In genomic region chr11:78564889-78565467, GRCh38 we compare ENCODE assay signal across 13 cellular contexts. TPM values are rescaled to one million over a fixed set of nuclear protein-coding genes. Genes with fewer than 3 reads are reported as not detected.
DNase-seq lines count a peak whose midpoint lies in the region; TF ChIP-seq lines count a peak whose summit lies in the region.
"Had no signal": no experiment of that assay in that cellular context is flagged by ENCODE, and none has a peak within 500 bp of the region (broad histone marks: within the 10 kb centered on the region; RNA-seq: fewer than 3 reads in every experiment).

No MANE protein-coding gene starts in this region.

- H3K9me2 ChIP-seq in OCI-LY7 (ENCODE audit: insufficient read depth, low read length): no peaks in the 10 kb centered on the region

- no peak for TF ChIP-seq POLR2A in lower leg skin (IDR thresholded peaks at IDR 0.05)

- CTCF ChIA-PET in activated CD4-positive, alpha-beta T cell treated with anti-CD3 and anti-CD28 coated beads, Interleukin-2, amount 10 ng/mL, durations not matched to agents 7 days and 5 days (lab: Charles Lee): interaction anchor here (0.6 to 3.5 kb wide), 45 partner anchors 8 to 1095 kb away, joined by 3 to 23 read pairs (median 4); partner anchors contain the start of genes ALG8, GAB2, INTS4 and KCTD21
- CTCF ChIA-PET in OCI-LY7 (lab: Charles Lee; ENCODE audit: unreplicated experiment): interaction anchor here (0.9 to 1.3 kb wide), 6 partner anchors 9 to 470 kb away, joined by 3 to 6 read pairs (median 3); partner anchors contain the start of gene NARS2

- 42 to 53% methylated on average over 1 of the region's 1 CpG for WGBS in lower leg skin, 2 donors

- POLR2A ChIA-PET in activated CD4-positive, alpha-beta T cell treated with anti-CD3 and anti-CD28 coated beads, Interleukin-2, amount 10 ng/mL, durations not matched to agents 7 days and 5 days (lab: Charles Lee): interaction anchor here (0.6 to 0.9 kb wide), 2 partner anchors 140 to 338 kb away, joined by 3 to 4 read pairs; no protein-coding TSS in a partner anchor
- POLR2A ChIA-PET in OCI-LY7 (lab: Charles Lee): interaction anchor here (0.9 to 1.7 kb wide), 4 partner anchors 9 to 32 kb away, joined by 3 to 10 read pairs (median 4); partner anchors contain the start of gene NARS2

- no peak overlapping the region for H2AFZ ChIP-seq in OCI-LY7 (ENCODE audit: low read length)

- in situ Hi-C loops in KBM-7 (cut with MboI; ENCODE audit: low pct_unique_long_range_greater_than_20kb, low sequenced_read_pairs): loop anchor here (10.0 kb wide), 1 partner anchor 340 kb away; no protein-coding TSS in a partner anchor
- in situ Hi-C loops in G401 (cut with HindIII; ENCODE audit: low sequenced_read_pairs): no loop called here

- no peak overlapping the region for H3K4me2 ChIP-seq in OCI-LY7 (ENCODE audit: low read length)
- H3K4me2 ChIP-seq: smooth muscle cell had no signal

- H3K27ac Mint-ChIP-seq in activated CD4-positive, alpha-beta T cell treated with anti-CD3 and anti-CD28 coated beads, Interleukin-2, amount 10 ng/mL, durations not matched to agents 7 days and 5 days: peak overlapping the region; percentile 11
- H3K27ac Mint-ChIP-seq in activated T-helper 2 cell treated with anti-CD3 and anti-CD28 coated beads, Interferon-gamma antibody, Interleukin-2, Interleukin-4, amounts not matched to agents 10 μg/mL and 5 μg/mL and 100 μg/mL, durations not matched to agents 14 hours and 24 hours and 36 hours: peak overlapping the region; percentile 28

- no peak overlapping the region for H3K4me3 Mint-ChIP-seq in activated CD4-positive, alpha-beta T cell treated with anti-CD3 and anti-CD28 coated beads, Interleukin-2, amount 10 ng/mL, durations not matched to agents 7 days and 5 days
- H3K4me3 Mint-ChIP-seq in activated T-helper 2 cell treated with anti-CD3 and anti-CD28 coated beads, Interferon-gamma antibody, Interleukin-2, Interleukin-4, amounts not matched to agents 10 μg/mL and 5 μg/mL and 100 μg/mL, durations not matched to agents 14 hours and 24 hours and 36 hours (ENCODE audit: low read depth): no peak overlapping the region
- H3K4me3 Mint-ChIP-seq: T-cell had no signal

- H3K36me3 ChIP-seq in OCI-LY7 (ENCODE audit: insufficient read depth, low read length): peaks cover 89% of the 10 kb centered on the region

- no peak for DNase-seq in activated CD4-positive, alpha-beta T cell treated with anti-CD3 and anti-CD28 coated beads, Interleukin-2, amount 10 ng/mL, durations not matched to agents 7 days and 5 days
- no peak for DNase-seq in activated CD4-positive, alpha-beta T cell treated with anti-CD3 and anti-CD28 coated beads, Interleukin-2, amount 50 U/mL, for 4 hours
- DNase-seq in KBM-7 (peak; percentile 63), renal cortical epithelial cell (ENCODE audit: low read depth) (peak; percentile 27), G401 (ENCODE audit: low spot score) (no peak), lower leg skin (ENCODE audit: low spot score in 2 of 2) (no peak), OCI-LY7 (ENCODE audit: low spot score) (no peak)
- DNase-seq in activated T-helper 2 cell treated with anti-CD3 and anti-CD28 coated beads, Interferon-gamma antibody, Interleukin-2, Interleukin-4, amounts not matched to agents 10 μg/mL and 5 μg/mL and 100 μg/mL, durations not matched to agents 14 hours and 24 hours and 36 hours (ENCODE audit: low spot score): no peak
- DNase-seq: activated effector memory CD4-positive, alpha-beta T cell treated with Interleukin-2 at 50 U/mL for 16 hours had no signal

- peaks cover 47% of the 10 kb centered on the region for H3K4me1 Mint-ChIP-seq in activated CD4-positive, alpha-beta T cell treated with anti-CD3 and anti-CD28 coated beads, Interleukin-2, amount 10 ng/mL, durations not matched to agents 7 days and 5 days
- peaks cover 51% of the 10 kb centered on the region for H3K4me1 Mint-ChIP-seq in activated T-helper 2 cell treated with anti-CD3 and anti-CD28 coated beads, Interferon-gamma antibody, Interleukin-2, Interleukin-4, amounts not matched to agents 10 μg/mL and 5 μg/mL and 100 μg/mL, durations not matched to agents 14 hours and 24 hours and 36 hours (ENCODE audit: low read depth)

- intact Hi-C loops in activated T-helper 2 cell treated with anti-CD3 and anti-CD28 coated beads, Interferon-gamma antibody, Interleukin-2, Interleukin-4, amounts not matched to agents 10 μg/mL and 5 μg/mL and 100 μg/mL, durations not matched to agents 14 hours and 24 hours and 36 hours (cut with micrococcal nuclease): loop anchor here (1.0 to 5.0 kb wide), 7 partner anchors 98 to 428 kb away; partner anchors contain the start of genes ALG8 and GAB2
- intact Hi-C loops in lower leg skin (cut with DNase I; ENCODE audit: low total_unique reads) (loop anchor here (10.0 kb wide), 2 partner anchors 150 to 340 kb away; partner anchors contain the start of gene GAB2), OCI-LY7 (cut with micrococcal nuclease; ENCODE audit: unreplicated experiment) (loop anchor here (1.0 to 2.0 kb wide), 2 partner anchors 148 to 336 kb away; partner anchors contain the start of gene GAB2)

- peaks cover 19% of the 10 kb centered on the region for H3K36me3 Mint-ChIP-seq in activated CD4-positive, alpha-beta T cell treated with anti-CD3 and anti-CD28 coated beads, Interleukin-2, amount 10 ng/mL, durations not matched to agents 7 days and 5 days (ENCODE audit: low read depth)
- peaks cover 51% of the 10 kb centered on the region for H3K36me3 Mint-ChIP-seq in activated T-helper 2 cell treated with anti-CD3 and anti-CD28 coated beads, Interferon-gamma antibody, Interleukin-2, Interleukin-4, amounts not matched to agents 10 μg/mL and 5 μg/mL and 100 μg/mL, durations not matched to agents 14 hours and 24 hours and 36 hours (ENCODE audit: low read depth)

- H3K4me3 ChIP-seq in lower leg skin (ENCODE audit: low read depth, poor library complexity, severe bottlenecking) (no peak overlapping the region), OCI-LY7 (ENCODE audit: low read depth, low read length, poor library complexity, severe bottlenecking) (no peak overlapping the region)
- H3K4me3 ChIP-seq: lung, Peyer's patch, smooth muscle cell had no signal

- no peaks in the 10 kb centered on the region for H3K27me3 Mint-ChIP-seq in activated CD4-positive, alpha-beta T cell treated with anti-CD3 and anti-CD28 coated beads, Interleukin-2, amount 10 ng/mL, durations not matched to agents 7 days and 5 days
- no peaks in the 10 kb centered on the region for H3K27me3 Mint-ChIP-seq in activated T-helper 2 cell treated with anti-CD3 and anti-CD28 coated beads, Interferon-gamma antibody, Interleukin-2, Interleukin-4, amounts not matched to agents 10 μg/mL and 5 μg/mL and 100 μg/mL, durations not matched to agents 14 hours and 24 hours and 36 hours (ENCODE audit: low read depth)
- H3K27me3 Mint-ChIP-seq: T-cell had no signal

- no peak overlapping the region for H3K27ac ChIP-seq in OCI-LY7 (ENCODE audit: low read depth, low read length, poor library complexity, severe bottlenecking)
- H3K27ac ChIP-seq: Peyer's patch had no signal

- BruUV-seq in OCI-LY7 (replicated peaks; lab: Mats Ljungman, UMichigan): no TSS peak

- peaks cover 35% of the 10 kb centered on the region; the same call in 1 of the 2 replicates for H3K79me2 ChIP-seq in OCI-LY7 (ENCODE audit: insufficient read depth, low read depth, low read length)

- peaks cover 25% of the 10 kb centered on the region for H3K4me1 ChIP-seq in OCI-LY7 (ENCODE audit: insufficient read depth, low read length, poor library complexity, severe bottlenecking)

- H3K9me3 Mint-ChIP-seq in activated CD4-positive, alpha-beta T cell treated with anti-CD3 and anti-CD28 coated beads, Interleukin-2, amount 10 ng/mL, durations not matched to agents 7 days and 5 days: no peaks in the 10 kb centered on the region
- no peaks in the 10 kb centered on the region for H3K9me3 Mint-ChIP-seq in activated T-helper 2 cell treated with anti-CD3 and anti-CD28 coated beads, Interferon-gamma antibody, Interleukin-2, Interleukin-4, amounts not matched to agents 10 μg/mL and 5 μg/mL and 100 μg/mL, durations not matched to agents 14 hours and 24 hours and 36 hours
- H3K9me3 Mint-ChIP-seq: T-cell had no signal

- H3K9me3 ChIP-seq in OCI-LY7 (ENCODE audit: low read length): no peaks in the 10 kb centered on the region
- H3K9me3 ChIP-seq: Peyer's patch had no signal

- TF ChIP-seq CTCF in lower leg skin (IDR thresholded peaks at IDR 0.05): no peak
- TF ChIP-seq CTCF in OCI-LY7 (conservative IDR thresholded peaks at IDR 0.05; ENCODE audit: low read length): no peak

- no peaks in the 10 kb centered on the region for H4K20me1 ChIP-seq in OCI-LY7 (ENCODE audit: insufficient read depth, low read length)

RNA-seq across cellular contexts. Expression of gene NARS2, which starts 9.7 kb away (rescaled TPM):
- total RNA-seq in activated CD4-positive, alpha-beta T cell treated with anti-CD3 and anti-CD28 coated beads, Interleukin-2, amount 10 ng/mL, durations not matched to agents 7 days and 5 days: 10 to 100 TPM; 13.2 to 14.3 TPM
- 34.1 and 37.7 TPM in 2 replicates for total RNA-seq in activated T-helper 2 cell treated with anti-CD3 and anti-CD28 coated beads, Interferon-gamma antibody, Interleukin-2, Interleukin-4, amounts not matched to agents 10 μg/mL and 5 μg/mL and 100 μg/mL, durations not matched to agents 14 hours and 24 hours and 36 hours
- total RNA-seq in renal cortical epithelial cell: 22.2 and 23.1 TPM in 2 replicates
- total RNA-seq in G401 (2014; rRNA removed; shearing (Covaris generic)): 34.6 and 54.9 TPM in 2 replicates
- total RNA-seq in lower leg skin: 10 to 100 TPM; 11.2 to 15.7 (median 14.0) TPM
- total RNA-seq in OCI-LY7 (2014; rRNA removed; shearing (Covaris generic)): 25.5 and 28.1 TPM in 2 replicates
- total RNA-seq in OCI-LY7 (2022): 28.8 and 29.2 TPM in 2 replicates

Comparison
In these comparisons a context has a peak if more than half of its experiments do, and no peak if none do; other contexts are left out.
1. DNase-seq: peak in KBM-7 (single experiment) and renal cortical epithelial cell (single experiment); none in activated CD4-positive, alpha-beta T cell treated with anti-CD3 and anti-CD28 coated beads, Interleukin-2, amount 10 ng/mL, durations not matched to agents 7 days and 5 days (single experiment), activated CD4-positive, alpha-beta T cell treated with anti-CD3 and anti-CD28 coated beads, Interleukin-2, amount 50 U/mL, for 4 hours (0 of 2), activated T-helper 2 cell treated with anti-CD3 and anti-CD28 coated beads, Interferon-gamma antibody, Interleukin-2, Interleukin-4, amounts not matched to agents 10 μg/mL and 5 μg/mL and 100 μg/mL, durations not matched to agents 14 hours and 24 hours and 36 hours (single experiment), G401 (single experiment), lower leg skin (0 of 2) and OCI-LY7 (single experiment).